ENCODE assay signal across 13 cellular contexts in the genomic region with DNA sequence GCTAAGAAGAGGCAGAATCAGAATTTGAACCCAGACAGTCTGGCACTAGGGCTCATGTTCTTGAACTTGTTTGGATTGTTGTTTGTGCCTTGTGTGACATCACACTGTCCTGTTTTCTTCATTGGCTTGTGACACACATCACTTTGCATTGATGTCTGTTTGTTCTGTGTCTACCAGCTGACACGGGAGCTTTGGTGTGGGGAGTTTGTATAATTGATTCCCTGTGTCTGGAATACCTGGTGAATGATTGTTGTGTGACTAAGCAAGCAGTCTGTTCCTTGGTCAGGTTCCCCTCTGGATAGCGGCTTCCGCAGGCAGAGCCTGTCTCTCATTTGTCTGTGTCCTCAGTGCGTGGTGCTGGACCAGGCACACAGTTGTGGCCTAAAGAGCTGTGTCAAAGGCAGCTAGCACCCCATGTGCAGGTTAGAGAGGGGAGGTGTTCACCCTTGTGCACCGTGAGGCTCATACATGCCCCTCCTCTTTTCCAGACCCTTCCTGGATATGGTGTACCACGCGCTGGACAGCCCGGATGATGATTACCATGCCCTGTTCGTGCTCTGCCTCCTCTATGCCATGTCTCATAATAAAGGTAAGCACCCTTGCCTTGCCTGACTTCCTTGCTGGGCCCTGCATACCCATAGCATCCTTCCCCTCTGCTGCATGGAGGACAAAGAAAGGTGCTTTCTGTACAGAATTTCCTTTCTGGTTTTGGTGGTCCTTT.
DNase-seq lines count a peak whose midpoint lies in the region; ATAC-seq lines count a peak whose summit lies in the region.
"Had no signal": no experiment of that assay in that cellular context is flagged by ENCODE, and none has a peak within 500 bp of the region (broad histone marks: within the 10 kb centered on the region; RNA-seq: fewer than 3 reads in every experiment).

No MANE protein-coding gene starts in this region.

- peak; percentile 32 for ATAC-seq in GM19452 (IDR thresholded peaks at IDR 0.05; ENCODE audit: unreplicated experiment)
- peak; percentile 17 for ATAC-seq in esophagus mucosa
- no peak for ATAC-seq in GM21360 (IDR thresholded peaks at IDR 0.05; ENCODE audit: unreplicated experiment)
- no peak for ATAC-seq in HG03045 (IDR thresholded peaks at IDR 0.05; ENCODE audit: unreplicated experiment)

- peak; percentile 54 for DNase-seq in Caki2 (ENCODE audit: low read depth)
- DNase-seq in HS-5 (ENCODE audit: low read depth), result peak; percentile 29
- DNase-seq in NCI-H1417 treated with DMSO at 0.1 percent for 48 hours (lab: John Stamatoyannopoulos, UW), result no peak
- no peak for DNase-seq in HPDE6-E6E7 (ENCODE audit: extremely low spot score)
- DNase-seq: caudate nucleus; GDM1; PC-9; stimulated activated naive CD4-positive, alpha-beta T cell treated with Interleukin-2 at 50 U/mL for 16 hours; T1000 had no signal

- in situ Hi-C loops in Caki2 (cut with HindIII; ENCODE audit: low pct_unique_long_range_greater_than_20kb, low sequenced_read_pairs), result no loop called here

Comparison
In these comparisons a context has a peak if more than half of its experiments do, and no peak if none do; other contexts are left out.
1. DNase-seq: peak in Caki2 (single experiment) and HS-5 (single experiment); none in NCI-H1417 treated with DMSO at 0.1 percent for 48 hours (single experiment) and HPDE6-E6E7 (single experiment).
2. ATAC-seq: peak in GM19452 (single experiment) and esophagus mucosa (single experiment); none in GM21360 (single experiment) and HG03045 (single experiment).